ENCODE assay signal across 14 cellular contexts in genomic region chr19:13002970-13003540, GRCh38. TPM values are rescaled to one million over a fixed set of nuclear protein-coding genes. Genes with fewer than 3 reads are reported as not detected.
DNase-seq lines count a peak whose midpoint lies in the region; ATAC-seq and TF ChIP-seq lines count a peak whose summit lies in the region.
"Had no signal": no experiment of that assay in that cellular context is flagged by ENCODE, and none has a peak within 500 bp of the region (broad histone marks: within the 10 kb centered on the region; RNA-seq: fewer than 3 reads in every experiment).

No MANE protein-coding gene starts in this region.

- H3K36me3 ChIP-seq in muscle layer of colon (ENCODE audit: insufficient read depth, low read length) (peaks cover 13% of the 10 kb centered on the region), tibial nerve (no peaks in the 10 kb centered on the region)
- H3K36me3 ChIP-seq: pancreas had no signal

- no peak for ATAC-seq in HG03520 (IDR thresholded peaks at IDR 0.05; ENCODE audit: unreplicated experiment)
- ATAC-seq: activated CD8-positive, alpha-beta memory T cell treated with anti-CD3 and anti-CD28 coated beads, Interleukin-2, amount 10 ng/mL, durations not matched to agents 7 days and 5 days had no signal

- H3K9me3 ChIP-seq in muscle layer of colon (ENCODE audit: low read length) (no peaks in the 10 kb centered on the region), tibial nerve (no peaks in the 10 kb centered on the region)
- H3K9me3 ChIP-seq: pancreas had no signal

- no peaks in the 10 kb centered on the region for H3K4me1 Mint-ChIP-seq in activated naive CD4-positive, alpha-beta T cell treated with anti-CD3 and anti-CD28 coated beads, Interleukin-2, amount 50 U/mL, for 24 hours
- H3K4me1 Mint-ChIP-seq in activated naive CD4-positive, alpha-beta T cell treated with anti-CD3 and anti-CD28 coated beads, Interleukin-2, amount 10 ng/mL, durations not matched to agents 7 days and 5 days, result no peaks in the 10 kb centered on the region
- H3K4me1 Mint-ChIP-seq: activated CD8-positive, alpha-beta memory T cell treated with anti-CD3 and anti-CD28 coated beads, Interleukin-2, amount 10 ng/mL, durations not matched to agents 7 days and 5 days had no signal

- H3K4me3 ChIP-seq in muscle layer of colon (ENCODE audit: low read depth in 1 of 2, low read length in 2 of 2), result peak overlapping the region in 1 of 2 donors; percentile 55
- peak overlapping the region; percentile 18 to 47 (median 34) for H3K4me3 ChIP-seq in tibial nerve

- no peaks in the 10 kb centered on the region for H3K27me3 ChIP-seq in muscle layer of colon (ENCODE audit: control insufficient read depth in 1 of 2, insufficient read depth in 2 of 2, low read length in 2 of 2)
- H3K27me3 ChIP-seq in tibial nerve, result no peaks in the 10 kb centered on the region
- H3K27me3 ChIP-seq: pancreas had no signal

- CTCF ChIA-PET in activated naive CD4-positive, alpha-beta T cell treated with anti-CD3 and anti-CD28 coated beads, Interleukin-2, amount 10 ng/mL, durations not matched to agents 7 days and 5 days (lab: Charles Lee), result no interaction called here

- H3K36me3 Mint-ChIP-seq in activated naive CD4-positive, alpha-beta T cell treated with anti-CD3 and anti-CD28 coated beads, Interleukin-2, amount 50 U/mL, for 24 hours, result no peaks in the 10 kb centered on the region
- H3K36me3 Mint-ChIP-seq in activated naive CD4-positive, alpha-beta T cell treated with anti-CD3 and anti-CD28 coated beads, Interleukin-2, amount 10 ng/mL, durations not matched to agents 7 days and 5 days, result no peaks in the 10 kb centered on the region
- H3K36me3 Mint-ChIP-seq: activated CD8-positive, alpha-beta memory T cell treated with anti-CD3 and anti-CD28 coated beads, Interleukin-2, amount 10 ng/mL, durations not matched to agents 7 days and 5 days had no signal

- no peaks in the 10 kb centered on the region for H3K9me3 Mint-ChIP-seq in activated naive CD4-positive, alpha-beta T cell treated with anti-CD3 and anti-CD28 coated beads, Interleukin-2, amount 50 U/mL, for 24 hours
- no peaks in the 10 kb centered on the region for H3K9me3 Mint-ChIP-seq in activated naive CD4-positive, alpha-beta T cell treated with anti-CD3 and anti-CD28 coated beads, Interleukin-2, amount 10 ng/mL, durations not matched to agents 7 days and 5 days

- peaks cover 88% of the 10 kb centered on the region for H3K4me1 ChIP-seq in muscle layer of colon (ENCODE audit: insufficient read depth, low read length)
- peaks cover 0 to 91% (median 30%) of the 10 kb centered on the region in 4 donors for H3K4me1 ChIP-seq in tibial nerve

- no peak for TF ChIP-seq POLR2A in tibial nerve (IDR thresholded peaks at IDR 0.05)

- H3K27ac Mint-ChIP-seq in activated naive CD4-positive, alpha-beta T cell treated with anti-CD3 and anti-CD28 coated beads, Interleukin-2, amount 50 U/mL, for 24 hours, result peak overlapping the region; percentile 57
- no peak overlapping the region for H3K27ac Mint-ChIP-seq in activated naive CD4-positive, alpha-beta T cell treated with anti-CD3 and anti-CD28 coated beads, Interleukin-2, amount 10 ng/mL, durations not matched to agents 7 days and 5 days
- H3K27ac Mint-ChIP-seq: activated CD8-positive, alpha-beta memory T cell treated with anti-CD3 and anti-CD28 coated beads, Interleukin-2, amount 10 ng/mL, durations not matched to agents 7 days and 5 days had no signal

- no peaks in the 10 kb centered on the region for H3K27me3 Mint-ChIP-seq in activated naive CD4-positive, alpha-beta T cell treated with anti-CD3 and anti-CD28 coated beads, Interleukin-2, amount 50 U/mL, for 24 hours
- H3K27me3 Mint-ChIP-seq in activated naive CD4-positive, alpha-beta T cell treated with anti-CD3 and anti-CD28 coated beads, Interleukin-2, amount 10 ng/mL, durations not matched to agents 7 days and 5 days, result peaks cover 13% of the 10 kb centered on the region

- 72 to 82% methylated on average over 17 to 21 of the region's 21 CpGs for WGBS in tibial nerve, 2 donors

- DNase-seq in activated naive CD4-positive, alpha-beta T cell treated with anti-CD3 and anti-CD28 coated beads, Interleukin-2, amount 10 ng/mL, durations not matched to agents 7 days and 5 days, result no peak
- DNase-seq in tibial nerve (ENCODE audit: low spot score in 2 of 2), result peak in 1 of 2 donors; percentile 6
- DNase-seq in activated CD4-positive, alpha-beta T cell treated with anti-CD3 and anti-CD28 coated beads, Interleukin-2, amount 50 U/mL, for 4 hours, result no peak
- no peak for DNase-seq in islet precursor cell
- DNase-seq: 8988T; activated CD8-positive, alpha-beta memory T cell treated with anti-CD3 and anti-CD28 coated beads, Interleukin-2, amount 10 ng/mL, durations not matched to agents 7 days and 5 days; activated naive CD4-positive, alpha-beta T cell treated with anti-CD3 and anti-CD28 coated beads, Interleukin-2, amount 50 U/mL, for 16 hours; GDM1; NCI-H226; pancreas had no signal

- peak overlapping the region; percentile 23 for H3K9ac ChIP-seq in muscle layer of colon (ENCODE audit: low read length)

- peak overlapping the region; percentile 98 for H3K27ac ChIP-seq in cingulate gyrus (ENCODE audit: low read depth, low read length)
- peak overlapping the region; percentile 93 for H3K27ac ChIP-seq in muscle layer of colon (ENCODE audit: low read depth, low read length)
- peak overlapping the region; percentile 73 to 95 (median 87) for H3K27ac ChIP-seq in tibial nerve

- no peak overlapping the region for H3K4me3 Mint-ChIP-seq in activated naive CD4-positive, alpha-beta T cell treated with anti-CD3 and anti-CD28 coated beads, Interleukin-2, amount 50 U/mL, for 24 hours
- H3K4me3 Mint-ChIP-seq in activated naive CD4-positive, alpha-beta T cell treated with anti-CD3 and anti-CD28 coated beads, Interleukin-2, amount 10 ng/mL, durations not matched to agents 7 days and 5 days, result no peak overlapping the region
- H3K4me3 Mint-ChIP-seq: activated CD8-positive, alpha-beta memory T cell treated with anti-CD3 and anti-CD28 coated beads, Interleukin-2, amount 10 ng/mL, durations not matched to agents 7 days and 5 days had no signal

- no peak for TF ChIP-seq CTCF in tibial nerve (IDR thresholded peaks at IDR 0.05)

- TF ChIP-seq EP300 in tibial nerve (IDR thresholded peaks at IDR 0.05), result no peak

RNA-seq across cellular contexts. Expression of gene NFIX, which starts 7.8 kb away (rescaled TPM):
- 10 to 100 TPM; 39.8 to 55.8 (median 48.2) TPM for total RNA-seq in tibial nerve

RNA-seq across cellular contexts. Expression of gene DAND5, which starts 33.7 kb away (rescaled TPM):
- total RNA-seq in tibial nerve, result not detected

RNA-seq across cellular contexts. Expression of gene GADD45GIP1, which starts 46.0 kb away (rescaled TPM):
- 10 to 100 TPM; 41.4 to 68.8 (median 53.5) TPM for total RNA-seq in tibial nerve

RNA-seq across cellular contexts. Expression of gene RAD23A, which starts 57.4 kb away (rescaled TPM):
- total RNA-seq in tibial nerve, result 100 to 1,000 TPM in 3 of 4 donors, 10 to 100 TPM in 1; 89.2 to 111 (median 108) TPM
